15 cellular contexts compared by ENCODE assay signal in genomic region chr2:44324971-44325426, GRCh38. TPM values are rescaled to one million over a fixed set of nuclear protein-coding genes. Genes with fewer than 3 reads are reported as not detected.
A peak's percentile ranks its signal among the peaks of the same experiment; 100 is the strongest.
DNase-seq lines count a peak whose midpoint lies in the region; ATAC-seq and TF ChIP-seq lines count a peak whose summit lies in the region.
"Had no signal": no experiment of that assay in that cellular context is flagged by ENCODE, and none has a peak within 500 bp of the region (broad histone marks: within the 10 kb centered on the region; RNA-seq: fewer than 3 reads in every experiment).

No MANE protein-coding gene starts in this region.

- H3K27ac Mint-ChIP-seq in GM23338: peak overlapping the region; percentile 64

- peaks cover 30% of the 10 kb centered on the region for H3K36me3 Mint-ChIP-seq in GM23338 (ENCODE audit: low read depth)

- no peak overlapping the region for H3K4me3 Mint-ChIP-seq in GM23338

- H3K79me2 ChIP-seq in GM23338 (replicated peaks; ENCODE audit: insufficient read depth): no peaks in the 10 kb centered on the region

- H4K20me1 ChIP-seq in GM23338 (replicated peaks; ENCODE audit: insufficient read depth): no peaks in the 10 kb centered on the region

- no peak overlapping the region for H3K4me2 ChIP-seq in GM23338

- no peaks in the 10 kb centered on the region for H3F3A ChIP-seq in GM23338 (replicated peaks; ENCODE audit: low read depth)

- H3K4me1 Mint-ChIP-seq in GM23338: peaks cover 4% of the 10 kb centered on the region; the same call in 1 of the 3 replicates

- DNase-seq in GM23338 (ENCODE audit: low spot score) (no peak), adrenal gland (peak in 3 of 7 donors; percentile 7 to 29 (median 28)), Right ventricle myocardium superior (peak; percentile 40), gastrocnemius medialis (no peak), esophagus squamous epithelium (lab: John Stamatoyannopoulos, UW) (no peak), GDM1 (lab: John Stamatoyannopoulos, UW) (no peak)
- DNase-seq: activated effector memory CD4-positive, alpha-beta T cell treated with Interleukin-2 at 50 U/mL for 16 hours; effector CD8-positive, alpha-beta T cell; Kasumi-1; NCI-H345; SHP77; substantia nigra had no signal

- TF ChIP-seq CTCF in GM23338 (conservative IDR thresholded peaks at IDR 0.05; ENCODE audit: low read depth in 2 of 2) (no peak), adrenal gland (IDR thresholded peaks at IDR 0.05) (no peak), gastrocnemius medialis (IDR thresholded peaks at IDR 0.05 in 4 of 5, conservative IDR thresholded peaks at IDR 0.05 in 1 of 5) (no peak), esophagus squamous epithelium (IDR thresholded peaks at IDR 0.05) (no peak)

- intact Hi-C loops in adrenal gland (cut with DNase I) (no loop called here), Right ventricle myocardium superior (cut with DNase I) (no loop called here), gastrocnemius medialis (cut with DNase I; ENCODE audit: low total_unique reads) (no loop called here), esophagus squamous epithelium (cut with DNase I) (no loop called here)

- H3K9me3 ChIP-seq in adrenal gland (replicated peaks in 1 of 3) (no peaks in the 10 kb centered on the region), gastrocnemius medialis (no peaks in the 10 kb centered on the region), esophagus squamous epithelium (no peaks in the 10 kb centered on the region)
- H3K9me3 ChIP-seq: neutrophil had no signal

- ATAC-seq in GM23338: no peak
- ATAC-seq in Right ventricle myocardium superior (ENCODE audit: poor library complexity): peak; percentile 91
- no peak for ATAC-seq in gastrocnemius medialis
- no peak for ATAC-seq in HG02678 (IDR thresholded peaks at IDR 0.05; ENCODE audit: unreplicated experiment)
- ATAC-seq: activated CD4-positive, CD25-positive, alpha-beta regulatory T cell treated with anti-CD3 and anti-CD28 coated beads, Interleukin-2, amount 50 U/mL, for 24 hours had no signal

- H3K36me3 ChIP-seq in GM23338 (ENCODE audit: insufficient read depth): peaks cover 19% of the 10 kb centered on the region; the same call in 1 of the 2 replicates
- H3K36me3 ChIP-seq in adrenal gland (replicated peaks in 1 of 2): peaks cover 0 to 65% of the 10 kb centered on the region in 2 donors
- peaks cover 2 to 69% of the 10 kb centered on the region in 2 donors for H3K36me3 ChIP-seq in gastrocnemius medialis
- H3K36me3 ChIP-seq in esophagus squamous epithelium: peaks cover 0 to 92% (median 21%) of the 10 kb centered on the region in 3 donors

- H2AFZ ChIP-seq in GM23338: no peak overlapping the region

- H3K27me3 ChIP-seq in GM23338 (ENCODE audit: insufficient read depth): no peaks in the 10 kb centered on the region
- no peaks in the 10 kb centered on the region for H3K27me3 ChIP-seq in adrenal gland
- H3K27me3 ChIP-seq in gastrocnemius medialis: no peaks in the 10 kb centered on the region
- no peaks in the 10 kb centered on the region for H3K27me3 ChIP-seq in esophagus squamous epithelium
- H3K27me3 ChIP-seq: neutrophil had no signal

- H3K4me3 ChIP-seq in GM23338 (no peak overlapping the region), adrenal gland (no peak overlapping the region), gastrocnemius medialis (no peak overlapping the region), esophagus squamous epithelium (no peak overlapping the region)

- H3K9me3 Mint-ChIP-seq in GM23338: no peaks in the 10 kb centered on the region

- H3K27ac ChIP-seq in GM23338 (ENCODE audit: low read depth): no peak overlapping the region
- H3K27ac ChIP-seq in adrenal gland: peak overlapping the region in 3 of 5 donors; percentile 19 to 44 (median 30)
- H3K27ac ChIP-seq in gastrocnemius medialis: peak overlapping the region; percentile 12 to 71 (median 42)
- no peak overlapping the region for H3K27ac ChIP-seq in esophagus squamous epithelium
- H3K27ac ChIP-seq: neutrophil had no signal

- H3K4me1 ChIP-seq in GM23338 (ENCODE audit: insufficient read depth) (no peaks in the 10 kb centered on the region), adrenal gland (replicated peaks in 1 of 2) (peaks cover 9 to 17% of the 10 kb centered on the region in 2 donors), gastrocnemius medialis (peaks cover 17 to 32% of the 10 kb centered on the region in 2 donors), esophagus squamous epithelium (peaks cover 0 to 31% (median 3%) of the 10 kb centered on the region in 3 donors)

- no peaks in the 10 kb centered on the region for H3K27me3 Mint-ChIP-seq in GM23338 (ENCODE audit: insufficient read depth, low read depth, poor library complexity)

- WGBS in adrenal gland, 4 donors: 45 to 100% (median 75%) methylated on average over 1 of the region's 1 CpG
- 44 to 55% methylated on average over 1 of the region's 1 CpG for WGBS in esophagus squamous epithelium, 2 donors

- H3K9me2 ChIP-seq in GM23338 (ENCODE audit: insufficient read depth): no peaks in the 10 kb centered on the region

- in situ Hi-C loops in gastrocnemius medialis (cut with MboI; ENCODE audit: low sequenced_read_pairs in 4 of 4): no loop called here

- TF ChIP-seq POLR2A in adrenal gland (IDR thresholded peaks at IDR 0.05) (no peak), gastrocnemius medialis (IDR thresholded peaks at IDR 0.05) (no peak), esophagus squamous epithelium (IDR thresholded peaks at IDR 0.05) (no peak)

TF ChIP-seq in GM23338, 12 proteins besides CTCF, POLR2A, EP300 and RAD21 (continues in another document):
- no peak for TF ChIP-seq EZH2 (IDR thresholded peaks at IDR 0.05; ENCODE audit: low read depth, unreplicated experiment)
- TF ChIP-seq POLR2AphosphoS5 (IDR thresholded peaks at IDR 0.05; ENCODE audit: low read depth): no peak
- no peak for TF ChIP-seq NANOG (IDR thresholded peaks at IDR 0.05; ENCODE audit: borderline replicate concordance)
- TF ChIP-seq STAT1 (IDR thresholded peaks at IDR 0.05; ENCODE audit: unreplicated experiment): no peak

RNA-seq across cellular contexts. Expression of gene PREPL, which starts 36.3 kb away (rescaled TPM):
- 43.1 and 49.0 TPM in 2 replicates for total RNA-seq in GM23338 (2014; rRNA removed; shearing (Covaris generic))
- polyA plus RNA-seq in GM23338 (2016; fragmentation: Nextera tagmentation; extraction: Ambion mirVana) (16.5 and 18.8 TPM in 2 replicates), adrenal gland (100 to 1,000 TPM in 1 of 3 donors, 1 to 10 TPM in 2; 8.3 to 122 (median 9.0) TPM)
- total RNA-seq in adrenal gland (10 to 100 TPM; 40.3 to 79.8 (median 62.6) TPM), Right ventricle myocardium superior (72.0 TPM), gastrocnemius medialis (10 to 100 TPM; 27.3 to 60.0 (median 52.3) TPM), esophagus squamous epithelium (10 to 100 TPM; 18.5 to 25.7 (median 23.2) TPM)

RNA-seq across cellular contexts. Expression of gene CAMKMT, which starts 36.7 kb away (rescaled TPM):
- total RNA-seq in GM23338 (2014; rRNA removed; shearing (Covaris generic)): 24.2 and 26.5 TPM in 2 replicates
- polyA plus RNA-seq in GM23338 (2016; fragmentation: Nextera tagmentation; extraction: Ambion mirVana): 27.3 and 29.5 TPM in 2 replicates
- 10 to 100 TPM in 3 of 8 donors, 1 to 10 TPM in 5; 2.6 to 12.6 (median 8.9) TPM for total RNA-seq in adrenal gland
- polyA plus RNA-seq in adrenal gland: 10 to 100 TPM in 1 of 3 donors, 1 to 10 TPM in 2; 5.1 to 14.0 (median 6.9) TPM
- 5.1 TPM for total RNA-seq in Right ventricle myocardium superior
- 1 to 10 TPM; 2.6 to 9.5 (median 5.2) TPM for total RNA-seq in gastrocnemius medialis
- total RNA-seq in esophagus squamous epithelium: 10 to 100 TPM in 2 of 4 donors, 1 to 10 TPM in 2; 5.7 to 14.4 (median 10.6) TPM

RNA-seq across cellular contexts. Expression of gene SLC3A1, which starts 49.7 kb away (rescaled TPM):
- 0.19 and 1.0 TPM in 2 replicates for total RNA-seq in GM23338 (2014; rRNA removed; shearing (Covaris generic))
- polyA plus RNA-seq in GM23338 (2016; fragmentation: Nextera tagmentation; extraction: Ambion mirVana) (0.42 and 0.70 TPM in 2 replicates), adrenal gland (under 1 TPM in 2 of 3 donors, not detected in 1; 0.07 to 0.16 TPM)
- total RNA-seq in adrenal gland (under 1 TPM in 3 of 8 donors, not detected in 5; 0.11 to 0.74 (median 0.31) TPM), Right ventricle myocardium superior (not detected), gastrocnemius medialis (under 1 TPM in 1 of 4 donors, not detected in 3; 0.44 TPM), esophagus squamous epithelium (under 1 TPM in 1 of 4 donors, not detected in 3; 0.38 TPM)

Comparison
In these comparisons a context has a peak if more than half of its experiments do, and no peak if none do; other contexts are left out.
1. H3K27ac ChIP-seq: peak in adrenal gland (3 of 5) and gastrocnemius medialis (4 of 4); none in GM23338 (single experiment) and esophagus squamous epithelium (0 of 4).